1 cellular context compared by ENCODE assay signal in genomic region chr1:157168015-157168414, GRCh38.
TF ChIP-seq lines count a peak whose summit lies in the region.

No MANE protein-coding gene starts in this region.

TF ChIP-seq in GM12878, 131 proteins besides CTCF, POLR2A, EP300 and RAD21 (continued from another document):
- TF ChIP-seq IRF5 (IDR thresholded peaks at IDR 0.05; ENCODE audit: borderline replicate concordance) = no peak
- 0 out of 2 replicates have a peak, but pooled peaks have one; percentile 49 for TF ChIP-seq RCOR1 (conservative IDR thresholded peaks at IDR 0.05; ENCODE audit: low read depth, low read length)
- TF ChIP-seq BCL11A (IDR thresholded peaks at IDR 0.05; ENCODE audit: low read depth, low read length) = peak; percentile 27; the same call in 1 of the 2 replicates
- TF ChIP-seq JUND (IDR thresholded peaks at IDR 0.05; ENCODE audit: low read depth, low read length) = no peak
- TF ChIP-seq HCFC1 (IDR thresholded peaks at IDR 0.05; ENCODE audit: low read length) = no peak
- TF ChIP-seq, protein P1, sequence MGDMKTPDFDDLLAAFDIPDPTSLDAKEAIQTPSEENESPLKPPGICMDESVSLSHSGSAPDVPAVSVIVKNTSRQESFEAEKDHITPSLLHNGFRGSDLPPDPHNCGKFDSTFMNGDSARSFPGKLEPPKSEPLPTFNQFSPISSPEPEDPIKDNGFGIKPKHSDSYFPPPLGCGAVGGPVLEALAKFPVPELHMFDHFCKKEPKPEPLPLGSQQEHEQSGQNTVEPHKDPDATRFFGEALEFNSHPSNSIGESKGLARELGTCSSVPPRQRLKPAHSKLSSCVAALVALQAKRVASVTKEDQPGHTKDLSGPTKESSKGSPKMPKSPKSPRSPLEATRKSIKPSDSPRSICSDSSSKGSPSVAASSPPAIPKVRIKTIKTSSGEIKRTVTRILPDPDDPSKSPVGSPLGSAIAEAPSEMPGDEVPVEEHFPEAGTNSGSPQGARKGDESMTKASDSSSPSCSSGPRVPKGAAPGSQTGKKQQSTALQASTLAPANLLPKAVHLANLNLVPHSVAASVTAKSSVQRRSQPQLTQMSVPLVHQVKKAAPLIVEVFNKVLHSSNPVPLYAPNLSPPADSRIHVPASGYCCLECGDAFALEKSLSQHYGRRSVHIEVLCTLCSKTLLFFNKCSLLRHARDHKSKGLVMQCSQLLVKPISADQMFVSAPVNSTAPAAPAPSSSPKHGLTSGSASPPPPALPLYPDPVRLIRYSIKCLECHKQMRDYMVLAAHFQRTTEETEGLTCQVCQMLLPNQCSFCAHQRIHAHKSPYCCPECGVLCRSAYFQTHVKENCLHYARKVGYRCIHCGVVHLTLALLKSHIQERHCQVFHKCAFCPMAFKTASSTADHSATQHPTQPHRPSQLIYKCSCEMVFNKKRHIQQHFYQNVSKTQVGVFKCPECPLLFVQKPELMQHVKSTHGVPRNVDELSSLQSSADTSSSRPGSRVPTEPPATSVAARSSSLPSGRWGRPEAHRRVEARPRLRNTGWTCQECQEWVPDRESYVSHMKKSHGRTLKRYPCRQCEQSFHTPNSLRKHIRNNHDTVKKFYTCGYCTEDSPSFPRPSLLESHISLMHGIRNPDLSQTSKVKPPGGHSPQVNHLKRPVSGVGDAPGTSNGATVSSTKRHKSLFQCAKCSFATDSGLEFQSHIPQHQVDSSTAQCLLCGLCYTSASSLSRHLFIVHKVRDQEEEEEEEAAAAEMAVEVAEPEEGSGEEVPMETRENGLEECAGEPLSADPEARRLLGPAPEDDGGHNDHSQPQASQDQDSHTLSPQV (IDR thresholded peaks at IDR 0.05) = no peak
- TF ChIP-seq SMAD1 (IDR thresholded peaks at IDR 0.05; ENCODE audit: low read depth, partially characterized antibody) = no peak
- TF ChIP-seq, protein P2, sequence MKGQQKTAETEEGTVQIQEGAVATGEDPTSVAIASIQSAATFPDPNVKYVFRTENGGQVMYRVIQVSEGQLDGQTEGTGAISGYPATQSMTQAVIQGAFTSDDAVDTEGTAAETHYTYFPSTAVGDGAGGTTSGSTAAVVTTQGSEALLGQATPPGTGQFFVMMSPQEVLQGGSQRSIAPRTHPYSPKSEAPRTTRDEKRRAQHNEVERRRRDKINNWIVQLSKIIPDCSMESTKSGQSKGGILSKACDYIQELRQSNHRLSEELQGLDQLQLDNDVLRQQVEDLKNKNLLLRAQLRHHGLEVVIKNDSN (IDR thresholded peaks at IDR 0.05; ENCODE audit: borderline replicate concordance, extremely low read length, insufficient read depth, low read depth, low read length) = no peak
